Comparison of ENCODE assay signal across 8 cellular contexts in genomic region chr2:65432227-65433190, GRCh38. TPM values are rescaled to one million over a fixed set of nuclear protein-coding genes. Genes with fewer than 3 reads are reported as not detected.
DNase-seq lines count a peak whose midpoint lies in the region; ATAC-seq and TF ChIP-seq lines count a peak whose summit lies in the region.

A gene with protein sequence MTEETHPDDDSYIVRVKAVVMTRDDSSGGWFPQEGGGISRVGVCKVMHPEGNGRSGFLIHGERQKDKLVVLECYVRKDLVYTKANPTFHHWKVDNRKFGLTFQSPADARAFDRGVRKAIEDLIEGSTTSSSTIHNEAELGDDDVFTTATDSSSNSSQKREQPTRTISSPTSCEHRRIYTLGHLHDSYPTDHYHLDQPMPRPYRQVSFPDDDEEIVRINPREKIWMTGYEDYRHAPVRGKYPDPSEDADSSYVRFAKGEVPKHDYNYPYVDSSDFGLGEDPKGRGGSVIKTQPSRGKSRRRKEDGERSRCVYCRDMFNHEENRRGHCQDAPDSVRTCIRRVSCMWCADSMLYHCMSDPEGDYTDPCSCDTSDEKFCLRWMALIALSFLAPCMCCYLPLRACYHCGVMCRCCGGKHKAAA (minus strand): TSS chr2:65432599. CDS start chr2:65431987, 612 bp downstream.

- H3K27ac Mint-ChIP-seq in Calu3 (ENCODE audit: unreplicated experiment) (peak within 1 kb of the TSS; percentile 94), nephron (peak within 1 kb of the TSS; percentile 87 to 93 (median 93))

- CTCF ChIA-PET in Calu3 (lab: Charles Lee) = interaction anchor here (0.6 to 2.0 kb wide), 5 partner anchors 19 to 167 kb away, joined by 3 to 4 read pairs (median 3); no protein-coding TSS in a partner anchor

- peak within 1 kb of the TSS; percentile 94 for H3K4me3 Mint-ChIP-seq in Calu3 (ENCODE audit: low read depth, unreplicated experiment)
- H3K4me3 Mint-ChIP-seq in nephron = peak within 1 kb of the TSS; percentile 96 to 98 (median 97)

- intact Hi-C loops in Calu3 (cut with micrococcal nuclease; ENCODE audit: unreplicated experiment) = no loop called here

- H3K36me3 ChIP-seq in RWPE2 (ENCODE audit: low read depth) = peaks cover 6% of the 10 kb centered on the region; the same call in 1 of the 2 replicates

- DNase-seq in Calu3 (peak; percentile 87), LoVo (ENCODE audit: low spot score) (peak; percentile 96), RWPE2 (ENCODE audit: low spot score) (peak; percentile 90), activated gamma-delta T cell treated with Interleukin-2 at 50 U/mL for 16 hours (peak; percentile 57), fibroblast of the conjunctiva (ENCODE audit: low read depth) (peak; percentile 95), stromal cell of bone marrow (ENCODE audit: low read depth) (peak; percentile 96)

- H3K4me3 ChIP-seq in RWPE2 (ENCODE audit: severe bottlenecking) = peak within 1 kb of the TSS; percentile 94

- no peak for TF ChIP-seq CTCF in Calu3 (IDR thresholded peaks at IDR 0.05; ENCODE audit: unreplicated experiment)
- TF ChIP-seq CTCF in RWPE2 (IDR thresholded peaks at IDR 0.05; ENCODE audit: poor library complexity, severe bottlenecking) = peak; percentile 16
- TF ChIP-seq CTCF in nephron (IDR thresholded peaks at IDR 0.05; ENCODE audit: unreplicated experiment in 3 of 3) = peak in 1 of 3 experiments; percentile 10

- H3K4me1 ChIP-seq in RWPE2 (ENCODE audit: insufficient read depth, poor library complexity, severe bottlenecking) = peaks cover 10% of the 10 kb centered on the region

- H3K9me3 Mint-ChIP-seq in Calu3 (ENCODE audit: low read depth, unreplicated experiment) = no peaks in the 10 kb centered on the region
- H3K9me3 Mint-ChIP-seq in nephron = no peaks in the 10 kb centered on the region

- peak; percentile 34 for ATAC-seq in GM21723 (IDR thresholded peaks at IDR 0.05; ENCODE audit: unreplicated experiment)
- peak; percentile 52 for ATAC-seq in RWPE2 (ENCODE audit: low read depth)

- H3K27me3 ChIP-seq in RWPE2 (ENCODE audit: insufficient read depth, poor library complexity, severe bottlenecking) = no peaks in the 10 kb centered on the region

- H3K36me3 Mint-ChIP-seq in Calu3 (ENCODE audit: insufficient read depth, unreplicated experiment) (peaks cover 62% of the 10 kb centered on the region), nephron (ENCODE audit: low read depth) (no peaks in the 10 kb centered on the region)

- H3K27me3 Mint-ChIP-seq in Calu3 (ENCODE audit: unreplicated experiment) (no peaks in the 10 kb centered on the region), nephron (ENCODE audit: low read depth) (peaks cover 15% of the 10 kb centered on the region)

- BruUV-seq in Calu3 (replicated peaks; lab: Mats Ljungman, UMichigan) = no TSS peak

- H3K9me3 ChIP-seq in RWPE2 (ENCODE audit: severe bottlenecking) = no peaks in the 10 kb centered on the region

- H3K27ac ChIP-seq in RWPE2 (ENCODE audit: poor library complexity, severe bottlenecking) = peak within 1 kb of the TSS; percentile 87

- H3K4me1 Mint-ChIP-seq in Calu3 (ENCODE audit: low read depth, unreplicated experiment) (peaks cover 11% of the 10 kb centered on the region), nephron (peaks cover 44% of the 10 kb centered on the region)

RNA-seq across cellular contexts. Expression of the gene that starts here (rescaled TPM):
- total RNA-seq in Calu3 (2022) = 28.9 and 33.3 TPM in 2 replicates

Comparison
In these comparisons a context has a peak if more than half of its experiments do, and no peak if none do; other contexts are left out.
1. Peak in every context shown above with its lines: DNase-seq, ATAC-seq, H3K4me3 ChIP-seq and H3K27ac ChIP-seq.